20 cellular contexts compared by ENCODE assay signal in genomic region chr3:100730524-100730923, GRCh38. TPM values are rescaled to one million over a fixed set of nuclear protein-coding genes. Genes with fewer than 3 reads are reported as not detected.
DNase-seq lines count a peak whose midpoint lies in the region; ATAC-seq, FAIRE-seq and TF ChIP-seq lines count a peak whose summit lies in the region.
"Had no signal": no experiment of that assay in that cellular context is flagged by ENCODE, and none has a peak within 500 bp of the region (broad histone marks: within the 10 kb centered on the region; RNA-seq: fewer than 3 reads in every experiment).

No MANE protein-coding gene starts in this region.

- ATAC-seq in GM19438 (IDR thresholded peaks at IDR 0.05; ENCODE audit: low read depth, unreplicated experiment) (peak; percentile 61), HG02798 (IDR thresholded peaks at IDR 0.05; ENCODE audit: poor library complexity, unreplicated experiment) (peak; percentile 72), GM12878 (peak; percentile 53)
- ATAC-seq: activated naive CD8-positive, alpha-beta T cell treated with anti-CD3 and anti-CD28 coated beads, Interleukin-2, amount 50 U/mL, for 24 hours; effector memory CD8-positive, alpha-beta T cell had no signal

- TF ChIP-seq POLR2A in GM12878 (IDR thresholded peaks at IDR 0.05; ENCODE audit: low read depth, low read length): no peak
- TF ChIP-seq POLR2A in stomach (IDR thresholded peaks at IDR 0.05): no peak

- H3K4me3 Mint-ChIP-seq in Caco-2 (ENCODE audit: unreplicated experiment): no peak overlapping the region
- H3K4me3 Mint-ChIP-seq: activated naive CD8-positive, alpha-beta T cell treated with anti-CD3 and anti-CD28 coated beads, Interleukin-2, amount 50 U/mL, for 24 hours; CD4-positive, alpha-beta memory T cell; effector memory CD8-positive, alpha-beta T cell had no signal

- H3K9me3 Mint-ChIP-seq in Caco-2 (ENCODE audit: unreplicated experiment): no peaks in the 10 kb centered on the region
- H3K9me3 Mint-ChIP-seq: activated naive CD8-positive, alpha-beta T cell treated with anti-CD3 and anti-CD28 coated beads, Interleukin-2, amount 50 U/mL, for 24 hours; CD4-positive, alpha-beta memory T cell; effector memory CD8-positive, alpha-beta T cell had no signal

- TF ChIP-seq CTCF in Caco-2 (IDR thresholded peaks at IDR 0.05; ENCODE audit: insufficient read depth in 1 of 2, low read depth in 1 of 2, low read length in 1 of 2, severe bottlenecking in 1 of 2, unreplicated experiment in 1 of 2): no peak
- TF ChIP-seq CTCF in GM12878 (IDR thresholded peaks at IDR 0.05 in 2 of 3, conservative IDR thresholded peaks at IDR 0.05 in 1 of 3; ENCODE audit: control insufficient read depth in 2 of 3, extremely low read depth in 1 of 3, insufficient read depth in 1 of 3, low read depth in 3 of 3, low read length in 3 of 3): no peak
- TF ChIP-seq CTCF in stomach (IDR thresholded peaks at IDR 0.05): no peak
- TF ChIP-seq CTCF in PC-9 (conservative IDR thresholded peaks at IDR 0.05): no peak

- RAD21 ChIA-PET in GM12878 (lab: Charles Lee; ENCODE audit: unreplicated experiment): interaction anchor here (0.5 to 1.0 kb wide), 4 partner anchors 11 to 954 kb away, joined by 3 to 4 read pairs (median 3); no protein-coding TSS in a partner anchor

- no peak for FAIRE-seq in GM12878 (lab: Jason Lieb, UNC)

- BruUV-seq in Caco-2 (replicated peaks; lab: Mats Ljungman, UMichigan) (TSS peak; percentile 2), GM12878 (replicated peaks; lab: Mats Ljungman, UMichigan) (TSS peak; percentile 10), PC-9 (replicated peaks; lab: Mats Ljungman, UMichigan) (no TSS peak)

- H3K9ac ChIP-seq in GM12878 (ENCODE audit: control insufficient read depth, insufficient read depth, low read length): no peak overlapping the region

- SMC1A ChIA-PET in GM12878 (lab: Charles Lee; ENCODE audit: uncharacterized antibody, unreplicated experiment): interaction anchor here (1.4 to 2.9 kb wide), 3 partner anchors 10 to 16 kb away, joined by 4 to 14 read pairs (median 9); no protein-coding TSS in a partner anchor

- no peaks in the 10 kb centered on the region for H3K36me3 ChIP-seq in Caco-2 (ENCODE audit: control insufficient read depth, insufficient read depth, low read length)
- H3K36me3 ChIP-seq in GM12878 (ENCODE audit: control insufficient read depth in 2 of 2, insufficient read depth in 2 of 2, low read length in 1 of 2): peaks cover 7 to 16% of the 10 kb centered on the region in 2 experiments; a peak in 3 of 4 replicates
- peaks cover 0 to 92% (median 83%) of the 10 kb centered on the region in 4 donors for H3K36me3 ChIP-seq in stomach
- peaks cover 92% of the 10 kb centered on the region for H3K36me3 ChIP-seq in PC-9 (ENCODE audit: low read depth)
- H3K36me3 ChIP-seq in effector memory CD4-positive, alpha-beta T cell (ENCODE audit: control insufficient read depth, insufficient read depth, low read length): peaks cover 59% of the 10 kb centered on the region

- TF ChIP-seq RAD21 in GM12878 (IDR thresholded peaks at IDR 0.05; ENCODE audit: insufficient read depth, low read depth, low read length): no peak

- H3K4me3 ChIP-seq in Caco-2 (ENCODE audit: low read depth, low read length) (no peak overlapping the region), GM12878 (no peak overlapping the region), stomach (no peak overlapping the region), PC-9 (no peak overlapping the region)
- H3K4me3 ChIP-seq in effector memory CD4-positive, alpha-beta T cell (ENCODE audit: insufficient read depth, low read depth, low read length, poor library complexity, severe bottlenecking): no peak overlapping the region
- H3K4me3 ChIP-seq: SJSA1, transverse colon had no signal

- WGBS in GM12878 (ENCODE audit: insufficient coverage, insufficient replicate concordance, low lambda C conversion rate, missing lambda C conversion rate): 45% methylated on average over 3 of the region's 3 CpGs
- WGBS in stomach, 5 donors: 70 to 83% (median 80%) methylated on average over 3 of the region's 3 CpGs

- no peak overlapping the region for H3K27ac Mint-ChIP-seq in Caco-2 (ENCODE audit: unreplicated experiment)
- H3K27ac Mint-ChIP-seq: activated naive CD8-positive, alpha-beta T cell treated with anti-CD3 and anti-CD28 coated beads, Interleukin-2, amount 50 U/mL, for 24 hours; CD4-positive, alpha-beta memory T cell; effector memory CD8-positive, alpha-beta T cell had no signal

- no peaks in the 10 kb centered on the region for H3K9me2 ChIP-seq in PC-9 (ENCODE audit: insufficient read depth)

- H3K36me3 Mint-ChIP-seq in Caco-2 (ENCODE audit: insufficient read depth, unreplicated experiment): peaks cover 65% of the 10 kb centered on the region

- no peak overlapping the region for H3K4me2 ChIP-seq in GM12878 (ENCODE audit: control insufficient read depth, insufficient read depth)
- no peak overlapping the region for H3K4me2 ChIP-seq in PC-9

- H3K4me1 Mint-ChIP-seq in Caco-2 (ENCODE audit: low read depth, unreplicated experiment): peaks cover 15% of the 10 kb centered on the region
- H3K4me1 Mint-ChIP-seq: activated naive CD8-positive, alpha-beta T cell treated with anti-CD3 and anti-CD28 coated beads, Interleukin-2, amount 50 U/mL, for 24 hours had no signal

- H3K27me3 ChIP-seq in Caco-2 (replicated peaks; ENCODE audit: control insufficient read depth, insufficient read depth, low read length) (no peaks in the 10 kb centered on the region), GM12878 (replicated peaks in 1 of 2; ENCODE audit: control insufficient read depth in 2 of 2, insufficient read depth in 2 of 2, low read length in 1 of 2) (no peaks in the 10 kb centered on the region), stomach (no peaks in the 10 kb centered on the region), PC-9 (ENCODE audit: insufficient read depth, low read depth) (no peaks in the 10 kb centered on the region)
- no peaks in the 10 kb centered on the region for H3K27me3 ChIP-seq in effector memory CD4-positive, alpha-beta T cell (replicated peaks; ENCODE audit: control insufficient read depth, insufficient read depth, low read length, poor library complexity, severe bottlenecking)
- H3K27me3 ChIP-seq: SJSA1, transverse colon had no signal

- no peak for TF ChIP-seq EP300 in GM12878 (IDR thresholded peaks at IDR 0.05; ENCODE audit: borderline replicate concordance in 1 of 2, control insufficient read depth in 1 of 2, low read depth in 2 of 2, low read length in 2 of 2)
- no peak for TF ChIP-seq EP300 in stomach (IDR thresholded peaks at IDR 0.05)

- H2AFZ ChIP-seq in GM12878 (ENCODE audit: control insufficient read depth, low read depth, low read length) (no peak overlapping the region), PC-9 (no peak overlapping the region)

- H3K79me2 ChIP-seq in GM12878 (ENCODE audit: control insufficient read depth, insufficient read depth, low read length) (peaks cover 8% of the 10 kb centered on the region), PC-9 (ENCODE audit: low read depth) (peaks cover 81% of the 10 kb centered on the region)

- no peak for DNase-seq in Caco-2
- peak; percentile 9 for DNase-seq in GM12878 (ENCODE audit: low read depth, low spot score)
- no peak for DNase-seq in stomach
- no peak for DNase-seq in PC-9
- DNase-seq in activated gamma-delta T cell (lab: John Stamatoyannopoulos, UW): no peak
- DNase-seq in effector memory CD4-positive, alpha-beta T cell: no peak
- DNase-seq: ACHN; activated CD4-positive, alpha-beta T cell treated with anti-CD3 and anti-CD28 coated beads for 48 hours; activated naive CD8-positive, alpha-beta T cell treated with anti-CD3 and anti-CD28 coated beads, Interleukin-2, amount 50 U/mL, for 24 hours; activated T-cell treated with anti-CD3 and anti-CD28 coated beads, Interleukin-2, amount 50 U/mL, for 48 hours; CD4-positive, alpha-beta memory T cell; effector memory CD8-positive, alpha-beta T cell; NCI-H1417 treated with DMSO at 0.1 percent for 48 hours; NCI-H226; occipital lobe; stimulated activated CD4-positive, alpha-beta T cell treated with anti-CD3 and anti-CD28 coated beads, Interleukin-4, amount 100 ng/mL, for 4 hours; transverse colon had no signal

- intact Hi-C loops in Caco-2 (cut with micrococcal nuclease; ENCODE audit: unreplicated experiment): no loop called here
- intact Hi-C loops in GM12878 (cut with micrococcal nuclease; ENCODE audit: unreplicated experiment): no loop called here
- intact Hi-C loops in stomach (cut with DNase I; ENCODE audit: low total_unique reads): no loop called here
- intact Hi-C loops in PC-9 (cut with micrococcal nuclease; ENCODE audit: unreplicated experiment): loop anchor here (10.0 kb wide), 2 partner anchors 356 to 924 kb away; no protein-coding TSS in a partner anchor

- H3K27me3 Mint-ChIP-seq in Caco-2 (ENCODE audit: insufficient read depth, unreplicated experiment): no peaks in the 10 kb centered on the region
- H3K27me3 Mint-ChIP-seq: activated naive CD8-positive, alpha-beta T cell treated with anti-CD3 and anti-CD28 coated beads, Interleukin-2, amount 50 U/mL, for 24 hours; CD4-positive, alpha-beta memory T cell; effector memory CD8-positive, alpha-beta T cell had no signal

- CTCF ChIA-PET in Caco-2 (lab: Charles Lee): no interaction called here
- CTCF ChIA-PET in GM12878 (lab: Yijun Ruan, JAX): interaction anchor here (1.4 to 1.5 kb wide), 2 partner anchors 12 to 268 kb away, joined by 3 to 6 read pairs; no protein-coding TSS in a partner anchor
- CTCF ChIA-PET in PC-9 (lab: Charles Lee): interaction anchor here (0.6 kb wide), 1 partner anchor 898 kb away, joined by 5 read pairs; no protein-coding TSS in a partner anchor

- POLR2A ChIA-PET in Caco-2 (lab: Charles Lee): no interaction called here
- POLR2A ChIA-PET in GM12878 (lab: Charles Lee): interaction anchor here (1.1 kb wide), 1 partner anchor 24 kb away, joined by 3 read pairs; no protein-coding TSS in a partner anchor
- POLR2A ChIA-PET in PC-9 (lab: Charles Lee; ENCODE audit: unreplicated experiment): interaction anchor here (0.7 kb wide), 1 partner anchor 377 kb away, joined by 8 read pairs; no protein-coding TSS in a partner anchor

- no peak overlapping the region for H3K27ac ChIP-seq in GM12878 (ENCODE audit: control insufficient read depth, insufficient read depth)
- no peak overlapping the region for H3K27ac ChIP-seq in stomach
- no peak overlapping the region for H3K27ac ChIP-seq in PC-9
- H3K27ac ChIP-seq in effector memory CD4-positive, alpha-beta T cell (ENCODE audit: insufficient read depth, low read length, poor library complexity, severe bottlenecking): no peak overlapping the region
- H3K27ac ChIP-seq: SJSA1, transverse colon had no signal

- peaks cover 38% of the 10 kb centered on the region for H3F3A ChIP-seq in PC-9 (ENCODE audit: insufficient read depth, low read depth)

- H4K20me1 ChIP-seq in GM12878 (ENCODE audit: control insufficient read depth, insufficient read depth): no peaks in the 10 kb centered on the region
- peaks cover 87% of the 10 kb centered on the region for H4K20me1 ChIP-seq in PC-9 (ENCODE audit: insufficient read depth)

- in situ Hi-C loops in GM12878 (cut with MboI): no loop called here

- H3K9me3 ChIP-seq in Caco-2 (no peaks in the 10 kb centered on the region), GM12878 (replicated peaks; ENCODE audit: control insufficient read depth, insufficient read depth, low read length) (no peaks in the 10 kb centered on the region), stomach (no peaks in the 10 kb centered on the region), PC-9 (ENCODE audit: insufficient read depth, low read depth) (no peaks in the 10 kb centered on the region)
- H3K9me3 ChIP-seq in effector memory CD4-positive, alpha-beta T cell (ENCODE audit: control insufficient read depth, low read length): no peaks in the 10 kb centered on the region
- H3K9me3 ChIP-seq: SJSA1, transverse colon had no signal

- H3K4me1 ChIP-seq in Caco-2 (no peaks in the 10 kb centered on the region), GM12878 (ENCODE audit: control insufficient read depth, insufficient read depth, low read length) (no peaks in the 10 kb centered on the region; the same call in 1 of the 2 replicates), stomach (peaks cover 0 to 31% (median 12%) of the 10 kb centered on the region in 4 donors), PC-9 (replicated peaks; ENCODE audit: insufficient read depth) (no peaks in the 10 kb centered on the region)
- H3K4me1 ChIP-seq in effector memory CD4-positive, alpha-beta T cell (ENCODE audit: control insufficient read depth, insufficient read depth, low read length, poor library complexity, severe bottlenecking): no peaks in the 10 kb centered on the region
- H3K4me1 ChIP-seq: SJSA1 had no signal

RNA-seq across cellular contexts. Expression of gene TFG, which starts 21.2 kb away (rescaled TPM):
- 128 and 138 TPM in 2 replicates for total RNA-seq in Caco-2 (2022)
- 113 and 121 TPM in 2 replicates for total RNA-seq in GM12878 (2013; cell fraction: nucleolus; rRNA removed)
- 42.7 and 45.1 TPM in 2 replicates for total RNA-seq in GM12878 (2014; rRNA removed)
- total RNA-seq in GM12878 (2014; rRNA removed; fragmentation: Illumina TruSeq; extraction: Trizol): 52.2 and 53.8 TPM in 2 replicates
- total RNA-seq in GM12878 (2021): 56.0 and 57.5 TPM in 2 replicates
- 50.8 TPM for polyA plus RNA-seq in GM12878 (2011; ENCODE audit: low read depth)
- 58.5 and 62.4 TPM in 2 replicates for polyA plus RNA-seq in GM12878 (2011; rRNA removed)
- 65.3 and 76.5 TPM in 2 replicates for polyA plus RNA-seq in GM12878 (2011; cell fraction: cytosol; rRNA removed)
- 77.0 and 90.0 TPM in 2 replicates for polyA plus RNA-seq in GM12878 (2011; cell fraction: nucleus; rRNA removed)
- 63.7 and 79.9 TPM in 2 replicates for polyA plus RNA-seq in GM12878 (2012)
- polyA plus RNA-seq in GM12878 (2014; fragmentation: Illumina TruSeq; extraction: Trizol): 103 and 104 TPM in 2 replicates
- 10 to 100 TPM; 29.3 to 47.6 TPM for polyA plus RNA-seq in GM12878 (2014; fragmentation: Nextera tagmentation; extraction: Ambion mirVana)
- polyA plus RNA-seq in GM12878 (2014; rRNA removed): 48.8 and 57.8 TPM in 2 replicates
- polyA plus RNA-seq in GM12878 (2016; fragmentation: Nextera tagmentation; extraction: Ambion mirVana): 100 to 1,000 TPM; 115 to 126 TPM
- polyA minus RNA-seq in GM12878 (2011; rRNA and poly(A)+ RNA removed): 38.0 and 43.3 TPM in 2 replicates
- 22.5 and 26.2 TPM in 2 replicates for polyA minus RNA-seq in GM12878 (2011; cell fraction: cytosol; rRNA and poly(A)+ RNA removed)
- 52.3 and 74.4 TPM in 2 replicates for polyA minus RNA-seq in GM12878 (2011; cell fraction: nucleus; rRNA and poly(A)+ RNA removed)
- total RNA-seq in stomach: 10 to 100 TPM; 15.8 to 90.9 (median 39.7) TPM
- polyA plus RNA-seq in stomach: 10 to 100 TPM; 52.6 to 57.9 (median 54.4) TPM
- 163 and 224 TPM in 2 replicates for total RNA-seq in PC-9 (2021)
